ENCODE assay signal across 23 cellular contexts in genomic region chr2:75600418-75601088, GRCh38. TPM values are rescaled to one million over a fixed set of nuclear protein-coding genes. Genes with fewer than 3 reads are reported as not detected.
A peak's percentile ranks its signal among the peaks of the same experiment; 100 is the strongest.
DNase-seq lines count a peak whose midpoint lies in the region; ATAC-seq, FAIRE-seq and TF ChIP-seq lines count a peak whose summit lies in the region.
"Had no signal": no experiment of that assay in that cellular context is flagged by ENCODE, and none has a peak within 500 bp of the region (broad histone marks: within the 10 kb centered on the region; RNA-seq: fewer than 3 reads in every experiment).

No MANE protein-coding gene starts in this region.

- no peaks in the 10 kb centered on the region for H3K9me1 ChIP-seq in keratinocyte (ENCODE audit: control insufficient read depth, extremely low read depth, insufficient read depth, low read length)

- H4K20me1 ChIP-seq in keratinocyte (ENCODE audit: control insufficient read depth, extremely low read depth, insufficient read depth, low read length), result no peaks in the 10 kb centered on the region

- no peak for TF ChIP-seq CTCF in AG04450 (IDR thresholded peaks at IDR 0.05; ENCODE audit: low read depth, low read length)
- TF ChIP-seq CTCF in RWPE2 (IDR thresholded peaks at IDR 0.05; ENCODE audit: poor library complexity, severe bottlenecking), result no peak
- TF ChIP-seq CTCF in keratinocyte (optimal IDR thresholded peaks at IDR 0.05 in 1 of 3, IDR thresholded peaks at IDR 0.05 in 1 of 3, conservative IDR thresholded peaks at IDR 0.05 in 1 of 3; ENCODE audit: extremely low read depth in 1 of 3, insufficient read depth in 2 of 3, low read length in 3 of 3), result no peak

- no peaks in the 10 kb centered on the region for H3K79me2 ChIP-seq in keratinocyte (ENCODE audit: control insufficient read depth, insufficient read depth, low read length)

- POLR2A ChIA-PET in AG04450 (lab: Yijun Ruan, JAX), result interaction anchor here (1.1 kb wide), 1 partner anchor 11 kb away, joined by 3 read pairs; no protein-coding TSS in a partner anchor

- no peaks in the 10 kb centered on the region for H3K27me3 ChIP-seq in AG04450 (ENCODE audit: control insufficient read depth, insufficient read depth, low read length)
- no peaks in the 10 kb centered on the region for H3K27me3 ChIP-seq in RWPE2 (ENCODE audit: insufficient read depth, poor library complexity, severe bottlenecking)
- no peaks in the 10 kb centered on the region for H3K27me3 ChIP-seq in keratinocyte (ENCODE audit: control insufficient read depth, extremely low read depth, insufficient read depth, low read length)
- H3K27me3 ChIP-seq: ascending aorta had no signal

- dilution Hi-C loops in keratinocyte (cut with MboI; ENCODE audit: extremely low pct_ligation_motif_present, low sequenced_read_pairs), result no loop called here

- no peak for DNase-seq in AG04450 (ENCODE audit: low read depth, low spot score)
- no peak for DNase-seq in RWPE2 (ENCODE audit: low spot score)
- peak; percentile 87 for DNase-seq in keratinocyte (ENCODE audit: low read depth, low spot score)
- peak; percentile 48 for DNase-seq in renal cortical epithelial cell (ENCODE audit: low read depth)
- no peak for DNase-seq in NK-92 treated with Interleukin-12 subunit alpha and Interleukin-12 subunit beta, amount 100 ng/mL, for 24 hours (lab: John Stamatoyannopoulos, UW)
- DNase-seq: activated CD4-positive, alpha-beta memory T cell treated with anti-CD3 and anti-CD28 coated beads for 36 hours; activated naive CD4-positive, alpha-beta T cell treated with anti-CD3 and anti-CD28 coated beads, Interleukin-2, amount 50 U/mL, for 16 hours; activated T-cell treated with anti-CD3 and anti-CD28 coated beads, Interleukin-2, amount 50 U/mL, for 24 hours; C1 segment of cervical spinal cord; effector memory CD4-positive, alpha-beta T cell; heart left ventricle; naive thymus-derived CD8-positive, alpha-beta T cell; NCI-H1436; NCI-H526; posterior cingulate gyrus; T-helper 17 cell; WERI-Rb-1 had no signal

- H3K4me3 ChIP-seq in AG04450 (ENCODE audit: low read depth, low read length), result no peak overlapping the region
- no peak overlapping the region for H3K4me3 ChIP-seq in RWPE2 (ENCODE audit: severe bottlenecking)
- H3K4me3 ChIP-seq in keratinocyte (ENCODE audit: control insufficient read depth in 2 of 3, extremely low read depth in 1 of 3, insufficient read depth in 2 of 3, low read depth in 1 of 3, low read length in 3 of 3), result no peak overlapping the region
- H3K4me3 ChIP-seq: ascending aorta, GM23338, heart left ventricle had no signal

- H3K36me3 ChIP-seq in RWPE2 (ENCODE audit: low read depth) (no peaks in the 10 kb centered on the region), keratinocyte (ENCODE audit: control insufficient read depth in 2 of 2, extremely low read depth in 1 of 2, insufficient read depth in 2 of 2, low read length in 2 of 2) (no peaks in the 10 kb centered on the region)
- H3K36me3 ChIP-seq: ascending aorta, heart left ventricle, WERI-Rb-1 had no signal

- H3K4me1 ChIP-seq in RWPE2 (ENCODE audit: insufficient read depth, poor library complexity, severe bottlenecking), result peaks cover 44% of the 10 kb centered on the region
- H3K4me1 ChIP-seq in keratinocyte (ENCODE audit: control insufficient read depth, extremely low read depth, insufficient read depth, low read length), result peaks cover 62% of the 10 kb centered on the region
- H3K4me1 ChIP-seq: ascending aorta, heart left ventricle had no signal

- peak overlapping the region; percentile 61 for H2AFZ ChIP-seq in keratinocyte (ENCODE audit: control insufficient read depth, low read length)
- H2AFZ ChIP-seq: GM23338 had no signal

- H3K9ac ChIP-seq in keratinocyte (ENCODE audit: control insufficient read depth, extremely low read depth, insufficient read depth, low read length), result peak overlapping the region; percentile 59

- peak overlapping the region; percentile 63 for H3K27ac ChIP-seq in AG04450 (ENCODE audit: low read depth, low read length)
- H3K27ac ChIP-seq in RWPE2 (ENCODE audit: poor library complexity, severe bottlenecking), result peak overlapping the region; percentile 74
- H3K27ac ChIP-seq in keratinocyte (ENCODE audit: control insufficient read depth, insufficient read depth, low read length), result peak overlapping the region; percentile 87
- H3K27ac ChIP-seq: ascending aorta, heart left ventricle, WERI-Rb-1 had no signal

- peak; percentile 100 for FAIRE-seq in keratinocyte (lab: Jason Lieb, UNC)
- FAIRE-seq: D721Med had no signal

- peak overlapping the region; percentile 59 for H3K4me2 ChIP-seq in keratinocyte (ENCODE audit: control insufficient read depth, extremely low read depth, insufficient read depth, low read depth, low read length)
- H3K4me2 ChIP-seq: GM23338 had no signal

- CTCF ChIA-PET in AG04450 (lab: Charles Lee), result interaction anchor here (1.4 to 2.8 kb wide), 2 partner anchors 8 to 9 kb away, joined by 3 to 9 read pairs; no protein-coding TSS in a partner anchor

- ATAC-seq in RWPE2 (ENCODE audit: low read depth) (peak; percentile 82), HG03108 (IDR thresholded peaks at IDR 0.05; ENCODE audit: unreplicated experiment) (no peak), HG02678 (IDR thresholded peaks at IDR 0.05; ENCODE audit: unreplicated experiment) (no peak), HG03442 (IDR thresholded peaks at IDR 0.05; ENCODE audit: unreplicated experiment) (no peak)
- ATAC-seq: GM23338; naive thymus-derived CD8-positive, alpha-beta T cell; T-helper 17 cell had no signal

- H3K9me3 ChIP-seq in AG04450 (ENCODE audit: control insufficient read depth, insufficient read depth, low read length) (peaks cover 7% of the 10 kb centered on the region; the same call in 1 of the 2 replicates), RWPE2 (ENCODE audit: severe bottlenecking) (no peaks in the 10 kb centered on the region), keratinocyte (ENCODE audit: control insufficient read depth, low read depth, low read length) (no peaks in the 10 kb centered on the region)
- H3K9me3 ChIP-seq: ascending aorta had no signal

RNA-seq across cellular contexts. Expression of gene EVA1A, which starts 39.8 kb away (rescaled TPM):
- 22.8 and 32.5 TPM in 2 replicates for polyA plus RNA-seq in AG04450 (2011; rRNA removed)
- polyA minus RNA-seq in AG04450 (2011; rRNA and poly(A)+ RNA removed), result 28.4 and 52.5 TPM in 2 replicates
- polyA plus RNA-seq in keratinocyte, result 11.5 to 14.6 TPM (median 12.5 TPM) in 3 replicates
- 3.2 TPM for polyA plus RNA-seq in keratinocyte (2011; ENCODE audit: low read depth)
- 10.1 and 17.4 TPM in 2 replicates for polyA plus RNA-seq in keratinocyte (2011; cell fraction: cytosol; rRNA removed)
- 9.9 and 13.2 TPM in 2 replicates for polyA plus RNA-seq in keratinocyte (2011; cell fraction: nucleus; rRNA removed)
- polyA plus RNA-seq in keratinocyte (2012; ENCODE audit: low replicate concordance), result 2.5 and 23.9 TPM in 2 replicates
- 18.1 to 32.8 TPM (median 21.6 TPM) in 3 replicates for polyA minus RNA-seq in keratinocyte
- 24.7 TPM for polyA minus RNA-seq in keratinocyte (2011; cell fraction: cytosol; rRNA and poly(A)+ RNA removed)
- 13.8 and 15.4 TPM in 2 replicates for polyA minus RNA-seq in keratinocyte (2011; cell fraction: nucleus; rRNA and poly(A)+ RNA removed)
- total RNA-seq in renal cortical epithelial cell, result 82.8 and 202 TPM in 2 replicates
- total RNA-seq: activated CD4-positive, alpha-beta memory T cell treated with anti-CD3 and anti-CD28 coated beads for 36 hours; ascending aorta; naive thymus-derived CD8-positive, alpha-beta T cell; T-helper 17 cell had no signal

RNA-seq across cellular contexts. Expression of gene MRPL19, which starts 46.0 kb away (rescaled TPM):
- 39.4 and 59.1 TPM in 2 replicates for polyA plus RNA-seq in AG04450 (2011; rRNA removed)
- 14.0 and 27.8 TPM in 2 replicates for polyA minus RNA-seq in AG04450 (2011; rRNA and poly(A)+ RNA removed)
- 32.8 to 84.0 TPM (median 47.0 TPM) in 3 replicates for polyA plus RNA-seq in keratinocyte
- polyA plus RNA-seq in keratinocyte (2011; ENCODE audit: low read depth), result 34.1 TPM
- polyA plus RNA-seq in keratinocyte (2011; cell fraction: cytosol; rRNA removed), result 47.6 and 82.0 TPM in 2 replicates
- 21.3 and 32.9 TPM in 2 replicates for polyA plus RNA-seq in keratinocyte (2011; cell fraction: nucleus; rRNA removed)
- polyA plus RNA-seq in keratinocyte (2012; ENCODE audit: low replicate concordance), result 24.2 and 48.1 TPM in 2 replicates
- 4.8 to 45.0 TPM (median 16.1 TPM) in 3 replicates for polyA minus RNA-seq in keratinocyte
- 34.3 TPM for polyA minus RNA-seq in keratinocyte (2011; cell fraction: cytosol; rRNA and poly(A)+ RNA removed)
- 15.8 and 17.8 TPM in 2 replicates for polyA minus RNA-seq in keratinocyte (2011; cell fraction: nucleus; rRNA and poly(A)+ RNA removed)
- 68.0 and 68.9 TPM in 2 replicates for total RNA-seq in renal cortical epithelial cell

Comparison
In these comparisons a context has a peak if more than half of its experiments do, and no peak if none do; other contexts are left out.
1. DNase-seq: peak in keratinocyte (single experiment) and renal cortical epithelial cell (single experiment); none in AG04450 (single experiment), RWPE2 (single experiment) and NK-92 treated with Interleukin-12 subunit alpha and Interleukin-12 subunit beta, amount 100 ng/mL, for 24 hours (single experiment).
2. Peak in every context shown above with its lines, with median percentiles within 50 percentile points of each other: H3K27ac ChIP-seq.